ENCODE assay signal across 8 cellular contexts in genomic region chr2:37196320-37197195, GRCh38. TPM values are rescaled to one million over a fixed set of nuclear protein-coding genes. Genes with fewer than 3 reads are reported as not detected.
DNase-seq lines count a peak whose midpoint lies in the region; ATAC-seq and TF ChIP-seq lines count a peak whose summit lies in the region.

Gene CEBPZOS (plus strand): TSS chr2:37196496. CDS start chr2:37199705, 3,209 bp downstream.

- H3K9me3 Mint-ChIP-seq in immature natural killer cell: peaks cover 0 to 2% (median 0%) of the 10 kb centered on the region in 6 donors

- DNase-seq in AG04449 (ENCODE audit: low read depth, low spot score) (no peak), NCI-H2227 (lab: John Stamatoyannopoulos, UW; ENCODE audit: unreplicated experiment) (peak; percentile 83), WERI-Rb-1 (peak; percentile 90), breast epithelium (ENCODE audit: low spot score in 2 of 2) (peak; percentile 76 to 81), immature natural killer cell (peak; percentile 86 to 91 (median 89))
- DNase-seq in stimulated activated CD4-positive, alpha-beta T cell treated with anti-CD3 and anti-CD28 coated beads, Interleukin-15, amount 100 ng/mL, for 1 hour (ENCODE audit: low read depth in 1 of 2, low spot score in 1 of 2): peak; percentile 83 to 86

- ATAC-seq in GM18873 (IDR thresholded peaks at IDR 0.05; ENCODE audit: low FRiP score, unreplicated experiment) (peak; percentile 56), HG03139 (IDR thresholded peaks at IDR 0.05; ENCODE audit: unreplicated experiment) (peak; percentile 71)

- no peaks in the 10 kb centered on the region for H3K9me3 ChIP-seq in WERI-Rb-1 (ENCODE audit: severe bottlenecking)
- H3K9me3 ChIP-seq in breast epithelium: no peaks in the 10 kb centered on the region

- TF ChIP-seq POLR2A in breast epithelium (IDR thresholded peaks at IDR 0.05): peak; percentile 63

- H3K27me3 Mint-ChIP-seq in immature natural killer cell (ENCODE audit: low read depth in 3 of 3): peaks cover 5 to 6% (median 6%) of the 10 kb centered on the region in 3 donors

- no peaks in the 10 kb centered on the region for H3K4me1 ChIP-seq in breast epithelium

- H3K36me3 Mint-ChIP-seq in immature natural killer cell: peaks cover 0 to 5% (median 0%) of the 10 kb centered on the region in 3 donors

- TF ChIP-seq CTCF in AG04449 (IDR thresholded peaks at IDR 0.05; ENCODE audit: insufficient read depth, low read length, missing control alignments): no peak
- TF ChIP-seq CTCF in WERI-Rb-1 (IDR thresholded peaks at IDR 0.05; ENCODE audit: low read depth, low read length): no peak
- TF ChIP-seq CTCF in breast epithelium (IDR thresholded peaks at IDR 0.05): peak in 1 of 3 donors; percentile 10

- peak within 1 kb of the TSS; percentile 83 for H3K27ac ChIP-seq in WERI-Rb-1
- H3K27ac ChIP-seq in breast epithelium: peak within 1 kb of the TSS; percentile 88 to 94

- H3K4me1 Mint-ChIP-seq in immature natural killer cell: peaks cover 24 to 50% of the 10 kb centered on the region in 2 donors

- POLR2A ChIA-PET in AG04449 (lab: Yijun Ruan, JAX): interaction anchor here (0.7 to 0.9 kb wide), 3 partner anchors 35 to 1555 kb away, joined by 3 to 4 read pairs (median 3); partner anchors contain the start of genes CEBPZ, NDUFAF7 and SRSF7

- no peaks in the 10 kb centered on the region for H3K27me3 ChIP-seq in WERI-Rb-1 (ENCODE audit: insufficient read depth, low read depth, severe bottlenecking)
- no peaks in the 10 kb centered on the region for H3K27me3 ChIP-seq in breast epithelium

- H3K4me3 ChIP-seq in AG04449 (ENCODE audit: low read depth, low read length) (peak within 1 kb of the TSS; percentile 89), WERI-Rb-1 (ENCODE audit: low read depth, low read length) (peak within 1 kb of the TSS; percentile 91), breast epithelium (peak within 1 kb of the TSS; percentile 63 to 91 (median 85))

- CTCF ChIA-PET in AG04449 (lab: Yijun Ruan, JAX): interaction anchor here (0.7 kb wide), 1 partner anchor 10 kb away, joined by 3 read pairs; no protein-coding TSS in a partner anchor

- H3K4me3 Mint-ChIP-seq in immature natural killer cell: peak within 1 kb of the TSS; percentile 96 to 100 (median 98)

- peaks cover 28% of the 10 kb centered on the region for H3K36me3 ChIP-seq in WERI-Rb-1
- H3K36me3 ChIP-seq in breast epithelium: peaks cover 8% of the 10 kb centered on the region

- intact Hi-C loops in breast epithelium (cut with DNase I; ENCODE audit: low total_unique reads): no loop called here

- H3K27ac Mint-ChIP-seq in immature natural killer cell: peak within 1 kb of the TSS; percentile 91 to 100 (median 99)

RNA-seq across cellular contexts. Expression of gene CEBPZOS, which starts in this region (rescaled TPM):
- 10 to 100 TPM; 19.4 to 43.0 (median 21.6) TPM for total RNA-seq in breast epithelium
- polyA plus RNA-seq in immature natural killer cell: 10 to 100 TPM; 37.6 to 45.4 (median 44.9) TPM
